In genomic region chr19:1247747-1248453, GRCh38 we compare ENCODE assay signal across 8 cellular contexts. TPM values are rescaled to one million over a fixed set of nuclear protein-coding genes. Genes with fewer than 3 reads are reported as not detected.
DNase-seq lines count a peak whose midpoint lies in the region; ATAC-seq and TF ChIP-seq lines count a peak whose summit lies in the region.

No MANE protein-coding gene starts in this region.

- peaks cover 40% of the 10 kb centered on the region for H3K36me3 Mint-ChIP-seq in MCF 10A (ENCODE audit: insufficient read depth, unreplicated experiment)

- H3K4me1 Mint-ChIP-seq in MCF 10A (ENCODE audit: insufficient read depth, unreplicated experiment), result peaks cover 5% of the 10 kb centered on the region

- no peaks in the 10 kb centered on the region for H3K9me3 Mint-ChIP-seq in MCF 10A (ENCODE audit: unreplicated experiment)

- intact Hi-C loops in MCF 10A (cut with micrococcal nuclease), result no loop called here

- CTCF ChIA-PET in MCF 10A (lab: Yijun Ruan, JAX), result interaction anchor here (4.7 kb wide), 1 partner anchor 20 kb away, joined by 144 read pairs; the partner anchor contains the start of gene CIRBP

- DNase-seq in ELR (ENCODE audit: low read depth), result peak; percentile 85
- DNase-seq in T-helper 22 cell (ENCODE audit: low read depth), result peak; percentile 76
- peak; percentile 63 for DNase-seq in MCF 10A (ENCODE audit: unreplicated experiment)
- peak; percentile 94 for DNase-seq in kidney tubule cell (ENCODE audit: low spot score)
- DNase-seq in stimulated activated CD4-positive, alpha-beta T cell treated with anti-CD3 and anti-CD28 coated beads, Interleukin-4, amount 100 ng/mL, for 1 hour, result peak; percentile 62

- H3K27ac Mint-ChIP-seq in MCF 10A (ENCODE audit: low read depth, unreplicated experiment), result peak overlapping the region; percentile 31

- peak overlapping the region; percentile 86 for H3K4me3 Mint-ChIP-seq in MCF 10A (ENCODE audit: unreplicated experiment)

- POLR2A ChIA-PET in MCF 10A (lab: Yijun Ruan, JAX), result interaction anchor here (1.2 to 8.2 kb wide), 2 partner anchors 18 to 19 kb away, joined by 18 to 240 read pairs; partner anchors contain the start of gene CIRBP

- no TSS peak for BruUV-seq in MCF 10A (replicated peaks; lab: Mats Ljungman, UMichigan)

- no peaks in the 10 kb centered on the region for H3K27me3 Mint-ChIP-seq in MCF 10A (ENCODE audit: insufficient read depth, unreplicated experiment)

- ATAC-seq in HG03108 (IDR thresholded peaks at IDR 0.05; ENCODE audit: unreplicated experiment) (peak; percentile 0), HG02981 (IDR thresholded peaks at IDR 0.05; ENCODE audit: unreplicated experiment) (no peak), GM21619 (IDR thresholded peaks at IDR 0.05; ENCODE audit: unreplicated experiment) (no peak)

- no peak for TF ChIP-seq CTCF in MCF 10A (IDR thresholded peaks at IDR 0.05; ENCODE audit: unreplicated experiment)

RNA-seq across cellular contexts. Expression of gene MIDN, which starts 0.5 kb away (rescaled TPM):
- total RNA-seq in MCF 10A (2022), result 73.6 and 96.9 TPM in 2 replicates

RNA-seq across cellular contexts. Expression of gene ATP5F1D, which starts 6.3 kb away (rescaled TPM):
- total RNA-seq in MCF 10A (2022), result 256 and 258 TPM in 2 replicates

RNA-seq across cellular contexts. Expression of gene CBARP, which starts 10.1 kb away (rescaled TPM):
- total RNA-seq in MCF 10A (2022), result 7.0 and 8.2 TPM in 2 replicates

RNA-seq across cellular contexts. Expression of gene CIRBP, which starts 21.2 kb away (rescaled TPM):
- total RNA-seq in MCF 10A (2022), result 316 and 362 TPM in 2 replicates

RNA-seq across cellular contexts. Expression of gene FAM174C, which starts 27.4 kb away (rescaled TPM):
- total RNA-seq in MCF 10A (2022), result 71.0 and 85.2 TPM in 2 replicates
